ENCODE assay signal across 1 cellular context in genomic region chr12:7189398-7190267, GRCh38.
A peak's percentile ranks its signal among the peaks of the same experiment; 100 is the strongest.
TF ChIP-seq lines count a peak whose summit lies in the region.

TSS of gene PEX5 (plus strand) at chr12:7189686. CDS start at chr12:7190378, 692 bp downstream.

TF ChIP-seq in HEK293, 187 proteins besides CTCF, POLR2A, EP300 and RAD21 (continued from another document and continues in another):
- TF ChIP-seq ELK4 (IDR thresholded peaks at IDR 0.05; ENCODE audit: borderline replicate concordance, low read depth, low read length) = no peak
- no peak for TF ChIP-seq ZNF184 (tag by site-specific recombination; IDR thresholded peaks at IDR 0.05)
- TF ChIP-seq ZNF501 (tag by site-specific recombination; IDR thresholded peaks at IDR 0.05) = no peak
- TF ChIP-seq ZNF23 (tag by site-specific recombination; IDR thresholded peaks at IDR 0.05; ENCODE audit: borderline replicate concordance) = no peak
- no peak for TF ChIP-seq ZNF24 (tag by site-specific recombination; IDR thresholded peaks at IDR 0.05)
- TF ChIP-seq ZNF776 (tag by site-specific recombination; IDR thresholded peaks at IDR 0.05; ENCODE audit: borderline replicate concordance) = no peak
- TF ChIP-seq ZBTB7A (tag by site-specific recombination; IDR thresholded peaks at IDR 0.05; ENCODE audit: low read depth) = 0 out of 2 replicates have a peak, but pooled peaks have one; percentile 42
- no peak for TF ChIP-seq ZNF510 (tag by site-specific recombination; IDR thresholded peaks at IDR 0.05; ENCODE audit: insufficient replicate concordance)
- no peak for TF ChIP-seq YY2 (tag by site-specific recombination; IDR thresholded peaks at IDR 0.05)
- no peak for TF ChIP-seq ZNF529 (tag by site-specific recombination; IDR thresholded peaks at IDR 0.05; ENCODE audit: insufficient replicate concordance)
- no peak for TF ChIP-seq ZNF626 (tag by site-specific recombination; IDR thresholded peaks at IDR 0.05)
- TF ChIP-seq KLF7 (tag by site-specific recombination; IDR thresholded peaks at IDR 0.05; ENCODE audit: borderline replicate concordance) = no peak
- TF ChIP-seq ZNF311 (tag by site-specific recombination; IDR thresholded peaks at IDR 0.05; ENCODE audit: borderline replicate concordance) = no peak
- TF ChIP-seq, protein P1, sequence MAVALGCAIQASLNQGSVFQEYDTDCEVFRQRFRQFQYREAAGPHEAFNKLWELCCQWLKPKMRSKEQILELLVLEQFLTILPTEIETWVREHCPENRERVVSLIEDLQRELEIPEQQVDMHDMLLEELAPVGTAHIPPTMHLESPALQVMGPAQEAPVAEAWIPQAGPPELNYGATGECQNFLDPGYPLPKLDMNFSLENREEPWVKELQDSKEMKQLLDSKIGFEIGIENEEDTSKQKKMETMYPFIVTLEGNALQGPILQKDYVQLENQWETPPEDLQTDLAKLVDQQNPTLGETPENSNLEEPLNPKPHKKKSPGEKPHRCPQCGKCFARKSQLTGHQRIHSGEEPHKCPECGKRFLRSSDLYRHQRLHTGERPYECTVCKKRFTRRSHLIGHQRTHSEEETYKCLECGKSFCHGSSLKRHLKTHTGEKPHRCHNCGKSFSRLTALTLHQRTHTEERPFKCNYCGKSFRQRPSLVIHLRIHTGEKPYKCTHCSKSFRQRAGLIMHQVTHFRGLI (tag by site-specific recombination; IDR thresholded peaks at IDR 0.05) = no peak
- TF ChIP-seq ZNF354C (tag by site-specific recombination; IDR thresholded peaks at IDR 0.05; ENCODE audit: borderline replicate concordance, low read depth) = no peak
- no peak for TF ChIP-seq MYNN (tag by site-specific recombination; IDR thresholded peaks at IDR 0.05; ENCODE audit: borderline replicate concordance)
- TF ChIP-seq, protein P2, sequence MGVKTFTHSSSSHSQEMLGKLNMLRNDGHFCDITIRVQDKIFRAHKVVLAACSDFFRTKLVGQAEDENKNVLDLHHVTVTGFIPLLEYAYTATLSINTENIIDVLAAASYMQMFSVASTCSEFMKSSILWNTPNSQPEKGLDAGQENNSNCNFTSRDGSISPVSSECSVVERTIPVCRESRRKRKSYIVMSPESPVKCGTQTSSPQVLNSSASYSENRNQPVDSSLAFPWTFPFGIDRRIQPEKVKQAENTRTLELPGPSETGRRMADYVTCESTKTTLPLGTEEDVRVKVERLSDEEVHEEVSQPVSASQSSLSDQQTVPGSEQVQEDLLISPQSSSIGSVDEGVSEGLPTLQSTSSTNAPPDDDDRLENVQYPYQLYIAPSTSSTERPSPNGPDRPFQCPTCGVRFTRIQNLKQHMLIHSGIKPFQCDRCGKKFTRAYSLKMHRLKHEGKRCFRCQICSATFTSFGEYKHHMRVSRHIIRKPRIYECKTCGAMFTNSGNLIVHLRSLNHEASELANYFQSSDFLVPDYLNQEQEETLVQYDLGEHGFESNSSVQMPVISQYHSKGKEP (tag by site-specific recombination; IDR thresholded peaks at IDR 0.05) = no peak
- TF ChIP-seq ZNF571 (tag by site-specific recombination; IDR thresholded peaks at IDR 0.05) = no peak
- TF ChIP-seq KLF16 (tag by site-specific recombination; IDR thresholded peaks at IDR 0.05) = no peak; the same call in 1 of the 2 replicates
- TF ChIP-seq PRDM4 (tag by site-specific recombination; IDR thresholded peaks at IDR 0.05) = no peak
- TF ChIP-seq ZNF37A (tag by site-specific recombination; IDR thresholded peaks at IDR 0.05) = no peak
- TF ChIP-seq ZNF211 (tag by site-specific recombination; IDR thresholded peaks at IDR 0.05; ENCODE audit: low read depth) = no peak
- TF ChIP-seq HOXD13 (CRISPR knock-in tag; IDR thresholded peaks at IDR 0.05; ENCODE audit: borderline replicate concordance) = no peak
- TF ChIP-seq ZNF549 (tag by site-specific recombination; IDR thresholded peaks at IDR 0.05) = no peak
- TF ChIP-seq, protein P3, sequence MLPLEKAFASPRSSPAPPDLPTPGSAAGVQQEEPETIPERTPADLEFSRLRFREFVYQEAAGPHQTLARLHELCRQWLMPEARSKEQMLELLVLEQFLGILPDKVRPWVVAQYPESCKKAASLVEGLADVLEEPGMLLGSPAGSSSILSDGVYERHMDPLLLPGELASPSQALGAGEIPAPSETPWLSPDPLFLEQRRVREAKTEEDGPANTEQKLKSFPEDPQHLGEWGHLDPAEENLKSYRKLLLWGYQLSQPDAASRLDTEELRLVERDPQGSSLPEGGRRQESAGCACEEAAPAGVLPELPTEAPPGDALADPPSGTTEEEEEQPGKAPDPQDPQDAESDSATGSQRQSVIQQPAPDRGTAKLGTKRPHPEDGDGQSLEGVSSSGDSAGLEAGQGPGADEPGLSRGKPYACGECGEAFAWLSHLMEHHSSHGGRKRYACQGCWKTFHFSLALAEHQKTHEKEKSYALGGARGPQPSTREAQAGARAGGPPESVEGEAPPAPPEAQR (tag by site-specific recombination; IDR thresholded peaks at IDR 0.05) = no peak
- no peak for TF ChIP-seq ZNF654 (tag by site-specific recombination; IDR thresholded peaks at IDR 0.05; ENCODE audit: low read depth)
- TF ChIP-seq ZNF692 (tag by site-specific recombination; IDR thresholded peaks at IDR 0.05) = peak; percentile 100
- TF ChIP-seq, protein P4, sequence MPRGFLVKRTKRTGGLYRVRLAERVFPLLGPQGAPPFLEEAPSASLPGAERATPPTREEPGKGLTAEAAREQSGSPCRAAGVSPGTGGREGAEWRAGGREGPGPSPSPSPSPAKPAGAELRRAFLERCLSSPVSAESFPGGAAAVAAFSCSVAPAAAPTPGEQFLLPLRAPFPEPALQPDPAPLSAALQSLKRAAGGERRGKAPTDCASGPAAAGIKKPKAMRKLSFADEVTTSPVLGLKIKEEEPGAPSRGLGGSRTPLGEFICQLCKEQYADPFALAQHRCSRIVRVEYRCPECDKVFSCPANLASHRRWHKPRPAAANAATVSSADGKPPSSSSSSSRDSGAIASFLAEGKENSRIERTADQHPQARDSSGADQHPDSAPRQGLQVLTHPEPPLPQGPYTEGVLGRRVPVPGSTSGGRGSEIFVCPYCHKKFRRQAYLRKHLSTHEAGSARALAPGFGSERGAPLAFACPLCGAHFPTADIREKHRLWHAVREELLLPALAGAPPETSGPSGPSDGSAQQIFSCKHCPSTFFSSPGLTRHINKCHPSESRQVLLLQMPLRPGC (tag by site-specific recombination; IDR thresholded peaks at IDR 0.05) = 0 out of 2 replicates have a peak, but pooled peaks have one; percentile 24
- no peak for TF ChIP-seq ZNF366 (tag by site-specific recombination; conservative IDR thresholded peaks at IDR 0.05)
- TF ChIP-seq RBAK (tag by site-specific recombination; IDR thresholded peaks at IDR 0.05) = no peak
- no peak for TF ChIP-seq TCF7L2 (IDR thresholded peaks at IDR 0.05; ENCODE audit: borderline replicate concordance, low read depth, low read length)
- no peak for TF ChIP-seq ZNF791 (tag by site-specific recombination; IDR thresholded peaks at IDR 0.05)
- TF ChIP-seq ZNF341 (tag by site-specific recombination; IDR thresholded peaks at IDR 0.05; ENCODE audit: low read depth) = peak; percentile 84
- no peak for TF ChIP-seq ZNF404 (tag by site-specific recombination; IDR thresholded peaks at IDR 0.05)
- no peak for TF ChIP-seq ZNF785 (tag by site-specific recombination; IDR thresholded peaks at IDR 0.05)
- TF ChIP-seq ZNF391 (tag by site-specific recombination; IDR thresholded peaks at IDR 0.05; ENCODE audit: borderline replicate concordance, low read depth) = no peak
- TF ChIP-seq, protein P5, sequence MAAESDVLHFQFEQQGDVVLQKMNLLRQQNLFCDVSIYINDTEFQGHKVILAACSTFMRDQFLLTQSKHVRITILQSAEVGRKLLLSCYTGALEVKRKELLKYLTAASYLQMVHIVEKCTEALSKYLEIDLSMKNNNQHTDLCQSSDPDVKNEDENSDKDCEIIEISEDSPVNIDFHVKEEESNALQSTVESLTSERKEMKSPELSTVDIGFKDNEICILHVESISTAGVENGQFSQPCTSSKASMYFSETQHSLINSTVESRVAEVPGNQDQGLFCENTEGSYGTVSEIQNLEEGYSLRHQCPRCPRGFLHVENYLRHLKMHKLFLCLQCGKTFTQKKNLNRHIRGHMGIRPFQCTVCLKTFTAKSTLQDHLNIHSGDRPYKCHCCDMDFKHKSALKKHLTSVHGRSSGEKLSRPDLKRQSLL (tag by site-specific recombination; IDR thresholded peaks at IDR 0.05) = no peak
- TF ChIP-seq ZBTB10 (tag by site-specific recombination; IDR thresholded peaks at IDR 0.05) = no peak
- no peak for TF ChIP-seq PRDM1 (tag by site-specific recombination; IDR thresholded peaks at IDR 0.05)
- TF ChIP-seq ZNF138 (tag by site-specific recombination; IDR thresholded peaks at IDR 0.05; ENCODE audit: borderline replicate concordance) = no peak
- TF ChIP-seq ZBTB17 (tag by site-specific recombination; IDR thresholded peaks at IDR 0.05) = no peak
- TF ChIP-seq, protein P6, sequence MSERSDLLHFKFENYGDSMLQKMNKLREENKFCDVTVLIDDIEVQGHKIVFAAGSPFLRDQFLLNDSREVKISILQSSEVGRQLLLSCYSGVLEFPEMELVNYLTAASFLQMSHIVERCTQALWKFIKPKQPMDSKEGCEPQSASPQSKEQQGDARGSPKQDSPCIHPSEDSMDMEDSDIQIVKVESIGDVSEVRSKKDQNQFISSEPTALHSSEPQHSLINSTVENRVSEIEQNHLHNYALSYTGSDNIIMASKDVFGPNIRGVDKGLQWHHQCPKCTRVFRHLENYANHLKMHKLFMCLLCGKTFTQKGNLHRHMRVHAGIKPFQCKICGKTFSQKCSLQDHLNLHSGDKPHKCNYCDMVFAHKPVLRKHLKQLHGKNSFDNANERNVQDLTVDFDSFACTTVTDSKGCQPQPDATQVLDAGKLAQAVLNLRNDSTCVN (tag by site-specific recombination; optimal IDR thresholded peaks at IDR 0.05) = peak; percentile 54
- no peak for TF ChIP-seq ZNF658 (tag by site-specific recombination; IDR thresholded peaks at IDR 0.05)
- peak; percentile 61 for TF ChIP-seq SP3 (tag by site-specific recombination; IDR thresholded peaks at IDR 0.05)
- TF ChIP-seq ZNF747 (tag by site-specific recombination; IDR thresholded peaks at IDR 0.05) = no peak
- TF ChIP-seq ZNF621 (tag by site-specific recombination; IDR thresholded peaks at IDR 0.05) = no peak
- TF ChIP-seq, protein P7, sequence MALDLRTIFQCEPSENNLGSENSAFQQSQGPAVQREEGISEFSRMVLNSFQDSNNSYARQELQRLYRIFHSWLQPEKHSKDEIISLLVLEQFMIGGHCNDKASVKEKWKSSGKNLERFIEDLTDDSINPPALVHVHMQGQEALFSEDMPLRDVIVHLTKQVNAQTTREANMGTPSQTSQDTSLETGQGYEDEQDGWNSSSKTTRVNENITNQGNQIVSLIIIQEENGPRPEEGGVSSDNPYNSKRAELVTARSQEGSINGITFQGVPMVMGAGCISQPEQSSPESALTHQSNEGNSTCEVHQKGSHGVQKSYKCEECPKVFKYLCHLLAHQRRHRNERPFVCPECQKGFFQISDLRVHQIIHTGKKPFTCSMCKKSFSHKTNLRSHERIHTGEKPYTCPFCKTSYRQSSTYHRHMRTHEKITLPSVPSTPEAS (tag by site-specific recombination; IDR thresholded peaks at IDR 0.05) = no peak
